In genomic region chr4:95426455-95426854, GRCh38 we compare ENCODE assay signal across 19 cellular contexts.
A peak's percentile ranks its signal among the peaks of the same experiment; 100 is the strongest.
DNase-seq lines count a peak whose midpoint lies in the region; ATAC-seq and TF ChIP-seq lines count a peak whose summit lies in the region.
"Had no signal": no experiment of that assay in that cellular context is flagged by ENCODE, and none has a peak within 500 bp of the region (broad histone marks: within the 10 kb centered on the region; RNA-seq: fewer than 3 reads in every experiment).

No MANE protein-coding gene starts in this region.

- no peak for TF ChIP-seq CTCF in fibroblast of lung (conservative IDR thresholded peaks at IDR 0.05 in 1 of 2, IDR thresholded peaks at IDR 0.05 in 1 of 2; ENCODE audit: low read depth in 1 of 2, low read length in 2 of 2)

- H3K79me2 ChIP-seq in fibroblast of lung (ENCODE audit: control insufficient read depth, insufficient read depth, low read length): no peaks in the 10 kb centered on the region

- no peak for ATAC-seq in activated naive CD8-positive, alpha-beta T cell treated with anti-CD3 and anti-CD28 coated beads, Interleukin-2, amount 10 ng/mL, durations not matched to agents 7 days and 5 days (ENCODE audit: low read depth)
- ATAC-seq in activated naive CD8-positive, alpha-beta T cell treated with anti-CD3 and anti-CD28 coated beads, Interleukin-2, amount 50 U/mL, for 24 hours: no peak
- ATAC-seq in GM21529 (IDR thresholded peaks at IDR 0.05; ENCODE audit: unreplicated experiment): no peak

- POLR2A ChIA-PET in activated naive CD8-positive, alpha-beta T cell treated with anti-CD3 and anti-CD28 coated beads, Interleukin-2, amount 10 ng/mL, durations not matched to agents 7 days and 5 days (lab: Charles Lee): no interaction called here

- H3K27ac Mint-ChIP-seq in activated naive CD8-positive, alpha-beta T cell treated with anti-CD3 and anti-CD28 coated beads, Interleukin-2, amount 10 ng/mL, durations not matched to agents 7 days and 5 days: peak overlapping the region; percentile 17
- H3K27ac Mint-ChIP-seq in activated naive CD8-positive, alpha-beta T cell treated with anti-CD3 and anti-CD28 coated beads, Interleukin-2, amount 50 U/mL, for 24 hours: no peak overlapping the region
- no peak overlapping the region for H3K27ac Mint-ChIP-seq in T-helper 2 cell treated with Interferon-gamma antibody and Interleukin-4, amounts not matched to agents 5 μg/mL and 100 μg/mL, for 36 hours
- H3K27ac Mint-ChIP-seq: CD8-positive, alpha-beta memory T cell had no signal

- DNase-seq in activated naive CD8-positive, alpha-beta T cell treated with anti-CD3 and anti-CD28 coated beads, Interleukin-2, amount 10 ng/mL, durations not matched to agents 7 days and 5 days: no peak
- no peak for DNase-seq in activated naive CD8-positive, alpha-beta T cell treated with anti-CD3 and anti-CD28 coated beads, Interleukin-2, amount 50 U/mL, for 24 hours
- DNase-seq in T-helper 2 cell treated with Interferon-gamma antibody and Interleukin-4, amounts not matched to agents 5 μg/mL and 100 μg/mL, for 36 hours (ENCODE audit: low spot score): no peak
- DNase-seq in fibroblast of lung (ENCODE audit: low read depth in 2 of 2) (no peak), NCI-H1694 treated with DMSO at 0.1 percent for 48 hours (lab: John Stamatoyannopoulos, UW) (no peak)
- no peak for DNase-seq in effector CD8-positive, alpha-beta T cell (lab: John Stamatoyannopoulos, UW)
- DNase-seq: CD8-positive, alpha-beta memory T cell; DMS79; H7; IMR-90; NCI-H1417 treated with DMSO at 0.1 percent for 48 hours; NCI-H2029 treated with DMSO at 0.1 percent for 48 hours; NCI-H2171 treated with DMSO at 0.1 percent for 48 hours; NCI-H446 treated with DMSO at 0.1 percent for 48 hours; PC-9 had no signal

- H3K27me3 Mint-ChIP-seq in activated naive CD8-positive, alpha-beta T cell treated with anti-CD3 and anti-CD28 coated beads, Interleukin-2, amount 10 ng/mL, durations not matched to agents 7 days and 5 days: no peaks in the 10 kb centered on the region
- no peaks in the 10 kb centered on the region for H3K27me3 Mint-ChIP-seq in activated naive CD8-positive, alpha-beta T cell treated with anti-CD3 and anti-CD28 coated beads, Interleukin-2, amount 50 U/mL, for 24 hours
- peaks cover 3% of the 10 kb centered on the region for H3K27me3 Mint-ChIP-seq in T-helper 2 cell treated with Interferon-gamma antibody and Interleukin-4, amounts not matched to agents 5 μg/mL and 100 μg/mL, for 36 hours (ENCODE audit: low read depth)
- H3K27me3 Mint-ChIP-seq: CD8-positive, alpha-beta memory T cell had no signal

- no peaks in the 10 kb centered on the region for H3K9me3 ChIP-seq in fibroblast of lung (ENCODE audit: control insufficient read depth, insufficient read depth, low read depth, low read length)
- H3K9me3 ChIP-seq: BLaER1 treated with 17β-estradiol and CSF1 and Interleukin-3, amounts not matched to agents 10 nM and 100 nM had no signal

- peak overlapping the region; percentile 47 for H2AFZ ChIP-seq in fibroblast of lung (ENCODE audit: low read length)
- H2AFZ ChIP-seq: PC-9 had no signal

- H3K27ac ChIP-seq in fibroblast of lung (ENCODE audit: insufficient read depth, low read length): no peak overlapping the region
- H3K27ac ChIP-seq in temporal lobe (ENCODE audit: low read depth, low read length): peak overlapping the region; percentile 48
- H3K27ac ChIP-seq: BLaER1 treated with 17β-estradiol and CSF1 and Interleukin-3, amounts not matched to agents 10 nM and 100 nM; PC-9; SK-N-MC had no signal

- H3K9ac ChIP-seq in fibroblast of lung (ENCODE audit: insufficient read depth, low read length): no peak overlapping the region
- H3K9ac ChIP-seq: BLaER1 treated with 17β-estradiol and CSF1 and Interleukin-3, amounts not matched to agents 10 nM and 100 nM had no signal

- H3K36me3 Mint-ChIP-seq in activated naive CD8-positive, alpha-beta T cell treated with anti-CD3 and anti-CD28 coated beads, Interleukin-2, amount 10 ng/mL, durations not matched to agents 7 days and 5 days: no peaks in the 10 kb centered on the region
- H3K36me3 Mint-ChIP-seq in activated naive CD8-positive, alpha-beta T cell treated with anti-CD3 and anti-CD28 coated beads, Interleukin-2, amount 50 U/mL, for 24 hours (ENCODE audit: low read depth): no peaks in the 10 kb centered on the region
- no peaks in the 10 kb centered on the region for H3K36me3 Mint-ChIP-seq in T-helper 2 cell treated with Interferon-gamma antibody and Interleukin-4, amounts not matched to agents 5 μg/mL and 100 μg/mL, for 36 hours (ENCODE audit: low read depth)
- H3K36me3 Mint-ChIP-seq: CD8-positive, alpha-beta memory T cell had no signal

- H3K4me1 Mint-ChIP-seq in activated naive CD8-positive, alpha-beta T cell treated with anti-CD3 and anti-CD28 coated beads, Interleukin-2, amount 10 ng/mL, durations not matched to agents 7 days and 5 days: peaks cover 5% of the 10 kb centered on the region
- no peaks in the 10 kb centered on the region for H3K4me1 Mint-ChIP-seq in activated naive CD8-positive, alpha-beta T cell treated with anti-CD3 and anti-CD28 coated beads, Interleukin-2, amount 50 U/mL, for 24 hours
- H3K4me1 Mint-ChIP-seq in T-helper 2 cell treated with Interferon-gamma antibody and Interleukin-4, amounts not matched to agents 5 μg/mL and 100 μg/mL, for 36 hours (ENCODE audit: low read depth): peaks cover 8% of the 10 kb centered on the region
- H3K4me1 Mint-ChIP-seq: CD8-positive, alpha-beta memory T cell had no signal

- peak overlapping the region in 1 of 4 experiments; percentile 14 for H3K4me3 ChIP-seq in fibroblast of lung (replicated peaks in 1 of 4; ENCODE audit: control extremely low read depth in 1 of 4, insufficient read depth in 1 of 4, low read depth in 3 of 4, low read length in 4 of 4)
- H3K4me3 ChIP-seq: BLaER1 treated with 17β-estradiol and CSF1 and Interleukin-3, amounts not matched to agents 10 nM and 100 nM; PC-9; SK-N-MC had no signal

- H3K27me3 ChIP-seq in fibroblast of lung (ENCODE audit: control insufficient read depth, insufficient read depth, low read length): no peaks in the 10 kb centered on the region
- H3K27me3 ChIP-seq: BLaER1 treated with 17β-estradiol and CSF1 and Interleukin-3, amounts not matched to agents 10 nM and 100 nM had no signal

- H3K9me3 Mint-ChIP-seq in activated naive CD8-positive, alpha-beta T cell treated with anti-CD3 and anti-CD28 coated beads, Interleukin-2, amount 10 ng/mL, durations not matched to agents 7 days and 5 days: peaks cover 1% of the 10 kb centered on the region
- H3K9me3 Mint-ChIP-seq in activated naive CD8-positive, alpha-beta T cell treated with anti-CD3 and anti-CD28 coated beads, Interleukin-2, amount 50 U/mL, for 24 hours: peaks cover 4% of the 10 kb centered on the region
- no peaks in the 10 kb centered on the region for H3K9me3 Mint-ChIP-seq in T-helper 2 cell treated with Interferon-gamma antibody and Interleukin-4, amounts not matched to agents 5 μg/mL and 100 μg/mL, for 36 hours

- peak overlapping the region; percentile 32 for H3K4me2 ChIP-seq in fibroblast of lung (ENCODE audit: extremely low read depth, insufficient read depth, low read length)
- H3K4me2 ChIP-seq: BLaER1 treated with 17β-estradiol and CSF1 and Interleukin-3, amounts not matched to agents 10 nM and 100 nM; PC-9 had no signal

- H3K4me1 ChIP-seq in fibroblast of lung (ENCODE audit: control insufficient read depth, extremely low read depth, insufficient read depth, low read length): no peaks in the 10 kb centered on the region

- H3K4me3 Mint-ChIP-seq in activated naive CD8-positive, alpha-beta T cell treated with anti-CD3 and anti-CD28 coated beads, Interleukin-2, amount 10 ng/mL, durations not matched to agents 7 days and 5 days: peak overlapping the region; percentile 44
- no peak overlapping the region for H3K4me3 Mint-ChIP-seq in activated naive CD8-positive, alpha-beta T cell treated with anti-CD3 and anti-CD28 coated beads, Interleukin-2, amount 50 U/mL, for 24 hours
- H3K4me3 Mint-ChIP-seq in T-helper 2 cell treated with Interferon-gamma antibody and Interleukin-4, amounts not matched to agents 5 μg/mL and 100 μg/mL, for 36 hours: peak overlapping the region; percentile 57
- H3K4me3 Mint-ChIP-seq: CD8-positive, alpha-beta memory T cell had no signal

- no peaks in the 10 kb centered on the region for H4K20me1 ChIP-seq in fibroblast of lung (ENCODE audit: control insufficient read depth, extremely low read depth, insufficient read depth, low read length)
- H4K20me1 ChIP-seq: BLaER1 treated with 17β-estradiol and CSF1 and Interleukin-3, amounts not matched to agents 10 nM and 100 nM had no signal

- no peaks in the 10 kb centered on the region for H3K36me3 ChIP-seq in fibroblast of lung (ENCODE audit: control insufficient read depth, insufficient read depth, low read length)
- H3K36me3 ChIP-seq: BLaER1 treated with 17β-estradiol and CSF1 and Interleukin-3, amounts not matched to agents 10 nM and 100 nM had no signal
